ENCODE assay signal across 29 cellular contexts in the genomic region with DNA sequence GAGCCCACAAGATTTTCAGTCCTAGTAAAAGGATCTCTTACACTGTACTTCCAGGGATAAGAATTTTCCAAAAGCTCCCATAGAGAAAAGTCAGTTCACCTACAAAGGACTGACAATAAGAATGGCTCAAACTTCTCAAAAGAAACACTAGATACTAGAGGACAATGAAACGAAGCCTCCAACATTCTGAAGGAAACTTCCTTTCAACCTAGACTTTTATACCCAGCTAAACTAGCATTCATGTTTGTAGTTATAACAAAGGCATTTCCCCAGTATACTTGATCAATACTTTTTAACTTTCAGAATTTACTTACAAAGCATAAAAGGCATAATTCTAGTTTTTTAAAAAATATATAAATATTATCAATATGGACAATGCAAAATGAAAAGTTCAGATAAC.
"Had no signal": no experiment of that assay in that cellular context is flagged by ENCODE, and none has a peak within 500 bp of the region (broad histone marks: within the 10 kb centered on the region; RNA-seq: fewer than 3 reads in every experiment).

No MANE protein-coding gene starts in this region.

- H3K36me3 ChIP-seq: brain microvascular endothelial cell, gastrocnemius medialis had no signal

- H3K4me3 ChIP-seq: coronary artery, dorsolateral prefrontal cortex, esophagus muscularis mucosa, gastrocnemius medialis, heart left ventricle had no signal

- H3K4me1 ChIP-seq: esophagus muscularis mucosa, foreskin keratinocyte, gastrocnemius medialis, heart left ventricle had no signal

- H3K27ac ChIP-seq: brain microvascular endothelial cell, coronary artery, dorsolateral prefrontal cortex, esophagus muscularis mucosa, foreskin keratinocyte, gastrocnemius medialis, heart left ventricle, WERI-Rb-1 had no signal

- H3K27me3 ChIP-seq: brain microvascular endothelial cell, dorsolateral prefrontal cortex, esophagus muscularis mucosa, foreskin keratinocyte, gastrocnemius medialis, heart left ventricle had no signal

- FAIRE-seq: astrocyte, bronchial epithelial cell had no signal

- ATAC-seq: activated CD4-positive, CD25-positive, alpha-beta regulatory T cell treated with anti-CD3 and anti-CD28 coated beads, Interleukin-2, amount 50 U/mL, for 24 hours; activated CD8-positive, alpha-beta T cell treated with anti-CD3 and anti-CD28 coated beads for 36 hours; activated T-cell treated with anti-CD3 and anti-CD28 coated beads, Interleukin-2, amount 50 U/mL, for 4 hours; activated T-helper 17 cell treated with anti-CD3 and anti-CD28 coated beads, Interleukin-2, amount 50 U/mL, for 72 hours; foreskin keratinocyte; gastrocnemius medialis; heart left ventricle had no signal

- DNase-seq: activated B cell treated with CpG ODN at 0.5 μM for 24 hours; activated CD4-positive, alpha-beta T cell treated with anti-CD3 and anti-CD28 coated beads for 48 hours; activated CD4-positive, alpha-beta T cell treated with anti-CD3 and anti-CD28 coated beads, Interleukin-2, amount 50 U/mL, for 1 hour; activated CD4-positive, alpha-beta T cell treated with anti-CD3 and anti-CD28 coated beads, Interleukin-2, amount 50 U/mL, for 48 hours; activated CD8-positive, alpha-beta memory T cell treated with anti-CD3 and anti-CD28 coated beads for 24 hours; activated CD8-positive, alpha-beta T cell treated with anti-CD3 and anti-CD28 coated beads for 36 hours; activated effector memory CD4-positive, alpha-beta T cell treated with Interleukin-2 at 50 U/mL for 16 hours; activated gamma-delta T cell treated with Interleukin-2 at 50 U/mL for 16 hours; activated naive CD4-positive, alpha-beta T cell treated with anti-CD3 and anti-CD28 coated beads, Interleukin-2, amount 50 U/mL, for 16 hours; activated naive CD4-positive, alpha-beta T cell treated with Interleukin-2 at 50 U/mL for 16 hours; activated T-cell treated with anti-CD3 and anti-CD28 coated beads, Interleukin-2, amount 50 U/mL, for 4 hours; amniotic stem cell; anterior cingulate cortex; brain microvascular endothelial cell; dorsolateral prefrontal cortex; effector memory CD4-positive, alpha-beta T cell; endodermal cell; foreskin keratinocyte; gastrocnemius medialis; glutamatergic neuron; heart left ventricle; T-helper 2 cell; WERI-Rb-1 had no signal
